Comparison of ENCODE assay signal across 27 cellular contexts in genomic region chr10:131435232-131435631, GRCh38.
"Had no signal": no experiment of that assay in that cellular context is flagged by ENCODE, and none has a peak within 500 bp of the region (broad histone marks: within the 10 kb centered on the region; RNA-seq: fewer than 3 reads in every experiment).

No MANE protein-coding gene starts in this region.

- H3K27ac ChIP-seq: neural progenitor cell, pancreas, psoas muscle, right lobe of liver, sigmoid colon, stomach, thoracic aorta, tibial artery, transverse colon, upper lobe of right lung, uterus had no signal

- H3K36me3 ChIP-seq: neural progenitor cell, pancreas, right lobe of liver, sigmoid colon, stomach, thoracic aorta, tibial artery, transverse colon, upper lobe of right lung, uterus had no signal

- H3K4me1 ChIP-seq: pancreas, psoas muscle, right lobe of liver, upper lobe of right lung had no signal

- H3K4me1 Mint-ChIP-seq: naive B cell; stimulated activated effector memory CD8-positive, alpha-beta T cell treated with anti-CD3 and anti-CD28 coated beads, Interleukin-12 subunit alpha, Interleukin-12 subunit beta, amount 100 ng/mL, for 72 hours; stimulated activated naive B cell treated with anti-CD40 and anti-IgM and Interleukin-4, amounts not matched to agents 10 μg/mL and 1 μg/mL and 100 μg/mL, for 72 hours had no signal

- DNase-seq: naive B cell; naive thymus-derived CD8-positive, alpha-beta T cell; occipital lobe; pancreas; psoas muscle; right lobe of liver; sigmoid colon; small intestine; stimulated activated CD4-positive, alpha-beta T cell treated with anti-CD3 and anti-CD28 coated beads, Interleukin-15, amount 100 ng/mL, for 24 hours; stimulated activated CD4-positive, alpha-beta T cell treated with anti-CD3 and anti-CD28 coated beads, Interleukin-2, amount 100 ng/mL, for 24 hours; stimulated activated CD4-positive, alpha-beta T cell treated with anti-CD3 and anti-CD28 coated beads, Interleukin-2, amount 100 ng/mL, for 48 hours; stimulated activated CD4-positive, alpha-beta T cell treated with anti-CD3 and anti-CD28 coated beads, Interleukin-4, amount 100 ng/mL, for 24 hours; stimulated activated naive B cell treated with anti-CD40 and anti-IgM and Interleukin-4, amounts not matched to agents 10 μg/mL and 1 μg/mL and 100 μg/mL, for 72 hours; stimulated activated naive CD4-positive, alpha-beta T cell treated with Interleukin-2 at 50 U/mL for 16 hours; stomach; tibial artery; transverse colon; upper lobe of right lung; uterus had no signal

- H3K27ac Mint-ChIP-seq: naive B cell; naive thymus-derived CD8-positive, alpha-beta T cell; natural killer cell treated with Interleukin-12 subunit alpha and Interleukin-12 subunit beta and Interleukin-15 and Interleukin-18, amount 100 ng/mL, for 72 hours; neural progenitor cell; progenitor cell of endocrine pancreas; stimulated activated effector memory CD8-positive, alpha-beta T cell treated with anti-CD3 and anti-CD28 coated beads, Interleukin-12 subunit alpha, Interleukin-12 subunit beta, amount 100 ng/mL, for 72 hours; stimulated activated naive B cell treated with anti-CD40 and anti-IgM and Interleukin-4, amounts not matched to agents 10 μg/mL and 1 μg/mL and 100 μg/mL, for 72 hours; stimulated activated naive CD8-positive, alpha-beta T cell treated with anti-CD3 and anti-CD28 coated beads, Interleukin-15, Interleukin-2, amounts not matched to agents 100 ng/mL and 50 ng/mL, for 24 hours; type B pancreatic cell had no signal

- H3K4me3 ChIP-seq: neural progenitor cell, pancreas, psoas muscle, right lobe of liver, sigmoid colon, stomach, thoracic aorta, tibial artery, transverse colon, upper lobe of right lung, uterus had no signal

- FAIRE-seq: pancreas, small intestine had no signal

- H3K36me3 Mint-ChIP-seq: naive B cell; naive thymus-derived CD8-positive, alpha-beta T cell; natural killer cell treated with Interleukin-12 subunit alpha and Interleukin-12 subunit beta and Interleukin-15 and Interleukin-18, amount 100 ng/mL, for 72 hours; neural progenitor cell; stimulated activated effector memory CD8-positive, alpha-beta T cell treated with anti-CD3 and anti-CD28 coated beads, Interleukin-12 subunit alpha, Interleukin-12 subunit beta, amount 100 ng/mL, for 72 hours; stimulated activated naive B cell treated with anti-CD40 and anti-IgM and Interleukin-4, amounts not matched to agents 10 μg/mL and 1 μg/mL and 100 μg/mL, for 72 hours; type B pancreatic cell had no signal

- H3K9me3 ChIP-seq: pancreas, psoas muscle, right lobe of liver, sigmoid colon, stomach, thoracic aorta, tibial artery, transverse colon, upper lobe of right lung, uterus had no signal

- ATAC-seq: naive thymus-derived CD8-positive, alpha-beta T cell; natural killer cell treated with Interleukin-12 subunit alpha and Interleukin-12 subunit beta and Interleukin-15 and Interleukin-18, amount 100 ng/mL, for 72 hours; pancreas; psoas muscle; right cardiac atrium; right lobe of liver; stimulated activated effector memory CD8-positive, alpha-beta T cell treated with anti-CD3 and anti-CD28 coated beads, Interleukin-12 subunit alpha, Interleukin-12 subunit beta, amount 100 ng/mL, for 72 hours; stimulated activated naive B cell treated with anti-CD40 and anti-IgM and Interleukin-4, amounts not matched to agents 10 μg/mL and 1 μg/mL and 100 μg/mL, for 72 hours; upper lobe of right lung had no signal

- H3K4me3 Mint-ChIP-seq: naive B cell; naive thymus-derived CD8-positive, alpha-beta T cell; natural killer cell treated with Interleukin-12 subunit alpha and Interleukin-12 subunit beta and Interleukin-15 and Interleukin-18, amount 100 ng/mL, for 72 hours; neural progenitor cell; stimulated activated effector memory CD8-positive, alpha-beta T cell treated with anti-CD3 and anti-CD28 coated beads, Interleukin-12 subunit alpha, Interleukin-12 subunit beta, amount 100 ng/mL, for 72 hours; stimulated activated naive B cell treated with anti-CD40 and anti-IgM and Interleukin-4, amounts not matched to agents 10 μg/mL and 1 μg/mL and 100 μg/mL, for 72 hours; stimulated activated naive CD8-positive, alpha-beta T cell treated with anti-CD3 and anti-CD28 coated beads, Interleukin-15, Interleukin-2, amounts not matched to agents 100 ng/mL and 50 ng/mL, for 24 hours; type B pancreatic cell had no signal

- H2AFZ ChIP-seq: neural progenitor cell had no signal

- H3K4me2 ChIP-seq: neural progenitor cell had no signal

- H3K9me3 Mint-ChIP-seq: naive thymus-derived CD8-positive, alpha-beta T cell; natural killer cell treated with Interleukin-12 subunit alpha and Interleukin-12 subunit beta and Interleukin-15 and Interleukin-18, amount 100 ng/mL, for 72 hours; neural progenitor cell; stimulated activated naive B cell treated with anti-CD40 and anti-IgM and Interleukin-4, amounts not matched to agents 10 μg/mL and 1 μg/mL and 100 μg/mL, for 72 hours; stimulated activated naive CD8-positive, alpha-beta T cell treated with anti-CD3 and anti-CD28 coated beads, Interleukin-15, Interleukin-2, amounts not matched to agents 100 ng/mL and 50 ng/mL, for 24 hours; type B pancreatic cell had no signal

- H3K9ac ChIP-seq: neural progenitor cell had no signal

- H3K27me3 ChIP-seq: neural progenitor cell, pancreas, right lobe of liver, uterus had no signal
